Comparison of ENCODE assay signal across 8 cellular contexts in the genomic region with DNA sequence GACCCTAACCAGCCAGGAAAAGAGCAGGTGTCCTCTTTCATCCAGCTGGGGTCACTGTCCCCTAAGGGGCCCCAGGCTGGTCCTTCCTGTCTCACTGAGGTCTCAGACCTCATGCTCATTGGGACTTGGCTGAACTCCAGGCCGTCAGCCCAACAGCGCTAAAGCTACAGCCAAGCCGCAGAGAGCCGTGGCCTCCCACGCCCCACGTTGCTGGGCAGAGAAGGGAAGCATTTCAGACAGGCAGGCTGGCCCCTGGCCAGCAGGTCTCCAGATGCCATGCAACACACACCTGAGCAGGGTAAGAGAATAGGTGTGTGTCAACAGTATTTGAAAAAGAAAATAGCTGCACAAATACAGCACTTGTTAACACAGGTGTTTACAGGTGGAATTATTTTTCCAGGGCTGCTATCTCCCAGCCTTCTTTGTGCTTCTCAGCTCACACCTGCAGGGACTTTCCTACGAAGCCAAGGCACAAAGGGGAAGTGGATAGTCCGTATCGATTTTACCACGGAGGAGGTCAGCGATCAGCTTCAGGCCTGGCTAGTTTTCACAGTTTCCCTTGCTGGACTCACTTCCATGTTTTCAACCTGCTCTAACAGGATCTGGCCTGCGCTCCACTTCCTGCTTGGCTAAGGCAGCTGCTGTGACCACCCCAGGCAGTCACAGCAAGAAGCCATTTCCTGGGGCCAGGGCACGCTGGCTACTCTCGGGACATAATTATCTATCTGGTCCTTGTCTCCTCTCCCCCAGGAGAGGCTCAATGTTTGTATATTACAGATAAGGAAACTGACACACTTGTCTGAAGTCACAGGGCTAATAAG.
A peak's percentile ranks its signal among the peaks of the same experiment; 100 is the strongest.
DNase-seq lines count a peak whose midpoint lies in the region; ATAC-seq and TF ChIP-seq lines count a peak whose summit lies in the region.

No MANE protein-coding gene starts in this region.

- no peaks in the 10 kb centered on the region for H3K79me2 ChIP-seq in mammary epithelial cell (ENCODE audit: insufficient read depth, low read length)

- no peak overlapping the region for H2AFZ ChIP-seq in mammary epithelial cell (ENCODE audit: low read depth, low read length)

- dilution Hi-C loops in mammary epithelial cell (cut with HindIII; ENCODE audit: low sequenced_read_pairs): no loop called here

- peak; percentile 76 for ATAC-seq in GM19397 (IDR thresholded peaks at IDR 0.05; ENCODE audit: unreplicated experiment)
- peak; percentile 82 for ATAC-seq in HG03378 (IDR thresholded peaks at IDR 0.05; ENCODE audit: unreplicated experiment)
- ATAC-seq in right lobe of liver: peak; percentile 86 to 91 (median 88)
- ATAC-seq in upper lobe of right lung: peak; percentile 94
- no peak for ATAC-seq in activated T-cell treated with anti-CD3 and anti-CD28 coated beads, Interleukin-2, amount 50 U/mL, for 4 hours

- peak; percentile 53 to 62 for TF ChIP-seq CTCF in Caco-2 (IDR thresholded peaks at IDR 0.05; ENCODE audit: insufficient read depth in 1 of 2, low read depth in 1 of 2, low read length in 1 of 2, severe bottlenecking in 1 of 2, unreplicated experiment in 1 of 2)
- TF ChIP-seq CTCF in mammary epithelial cell (conservative IDR thresholded peaks at IDR 0.05 in 1 of 2, IDR thresholded peaks at IDR 0.05 in 1 of 2; ENCODE audit: extremely low read depth in 1 of 2, insufficient read depth in 1 of 2, low read depth in 1 of 2, low read length in 2 of 2): peak in 1 of 2 donors; percentile 4
- peak; percentile 36 to 51 (median 38) for TF ChIP-seq CTCF in right lobe of liver (IDR thresholded peaks at IDR 0.05)
- peak; percentile 31 for TF ChIP-seq CTCF in upper lobe of right lung (IDR thresholded peaks at IDR 0.05)

- H3K27ac ChIP-seq in mammary epithelial cell (ENCODE audit: insufficient read depth, low read depth, low read length) (no peak overlapping the region), right lobe of liver (peak overlapping the region; percentile 5 to 46 (median 14)), upper lobe of right lung (peak overlapping the region; percentile 37)

- no peak for TF ChIP-seq POLR2A in right lobe of liver (IDR thresholded peaks at IDR 0.05)

- peak overlapping the region; percentile 62 for H3K27ac Mint-ChIP-seq in Caco-2 (ENCODE audit: unreplicated experiment)

- in situ Hi-C loops in mammary epithelial cell (cut with MboI; ENCODE audit: low sequenced_read_pairs in 2 of 2): no loop called here

- BruUV-seq in Caco-2 (replicated peaks; lab: Mats Ljungman, UMichigan): no TSS peak
- no TSS peak for BruUV-seq in mammary epithelial cell (replicated peaks; lab: Mats Ljungman, UMichigan)

- intact Hi-C loops in Caco-2 (cut with micrococcal nuclease; ENCODE audit: unreplicated experiment): loop anchor here (1.0 kb wide), 3 partner anchors 102 to 236 kb away; no protein-coding TSS in a partner anchor
- intact Hi-C loops in mammary epithelial cell (cut with micrococcal nuclease): no loop called here
- intact Hi-C loops in right lobe of liver (cut with DNase I): no loop called here
- intact Hi-C loops in upper lobe of right lung (cut with DNase I): no loop called here

- no peak overlapping the region for H3K4me3 Mint-ChIP-seq in Caco-2 (ENCODE audit: unreplicated experiment)
- H3K4me3 Mint-ChIP-seq in activated T-cell treated with anti-CD3 and anti-CD28 coated beads, Interleukin-2, amount 50 U/mL, for 4 hours: no peak overlapping the region

- 7% methylated on average over 11 of the region's 14 CpGs for WGBS in mammary epithelial cell (ENCODE audit: low coverage, missing lambda C conversion rate)
- 26% methylated on average over 8 of the region's 14 CpGs for WGBS in right lobe of liver (ENCODE audit: insufficient coverage, low coverage, low lambda C conversion rate, missing lambda C conversion rate)

- H3K4me3 ChIP-seq in Caco-2 (ENCODE audit: low read depth, low read length) (no peak overlapping the region), mammary epithelial cell (replicated peaks in 1 of 3; ENCODE audit: insufficient read depth in 1 of 3, low read depth in 2 of 3, low read length in 3 of 3) (no peak overlapping the region), right lobe of liver (no peak overlapping the region), upper lobe of right lung (no peak overlapping the region)

- H3K36me3 Mint-ChIP-seq in Caco-2 (ENCODE audit: insufficient read depth, unreplicated experiment): peaks cover 5% of the 10 kb centered on the region
- no peaks in the 10 kb centered on the region for H3K36me3 Mint-ChIP-seq in activated T-cell treated with anti-CD3 and anti-CD28 coated beads, Interleukin-2, amount 50 U/mL, for 4 hours (ENCODE audit: insufficient read depth)

- H3K36me3 ChIP-seq in Caco-2 (ENCODE audit: control insufficient read depth, insufficient read depth, low read length) (no peaks in the 10 kb centered on the region), mammary epithelial cell (ENCODE audit: insufficient read depth, low read length) (no peaks in the 10 kb centered on the region), right lobe of liver (no peaks in the 10 kb centered on the region), upper lobe of right lung (no peaks in the 10 kb centered on the region)

- no peak overlapping the region for H3K4me2 ChIP-seq in mammary epithelial cell (ENCODE audit: insufficient read depth, low read depth, low read length)

- no peak overlapping the region for H3K9ac ChIP-seq in mammary epithelial cell (ENCODE audit: insufficient read depth, low read length)

- peaks cover 3% of the 10 kb centered on the region for H3K9me3 Mint-ChIP-seq in Caco-2 (ENCODE audit: unreplicated experiment)
- no peaks in the 10 kb centered on the region for H3K9me3 Mint-ChIP-seq in activated T-cell treated with anti-CD3 and anti-CD28 coated beads, Interleukin-2, amount 50 U/mL, for 4 hours

- H3K27me3 ChIP-seq in Caco-2 (replicated peaks; ENCODE audit: control insufficient read depth, insufficient read depth, low read length): no peaks in the 10 kb centered on the region
- no peaks in the 10 kb centered on the region for H3K27me3 ChIP-seq in mammary epithelial cell (ENCODE audit: insufficient read depth, low read length)
- H3K27me3 ChIP-seq in right lobe of liver: no peaks in the 10 kb centered on the region
- no peaks in the 10 kb centered on the region for H3K27me3 ChIP-seq in upper lobe of right lung

- H4K20me1 ChIP-seq in mammary epithelial cell (ENCODE audit: insufficient read depth, low read length): no peaks in the 10 kb centered on the region

- CTCF ChIA-PET in Caco-2 (lab: Charles Lee) (interaction anchor here (0.6 to 1.4 kb wide), 6 partner anchors 46 to 159 kb away, joined by 4 to 11 read pairs (median 5); a partner anchor contains a TSS), mammary epithelial cell (lab: Charles Lee; ENCODE audit: low non-redundant PET) (no interaction called here)

- POLR2A ChIA-PET in Caco-2 (lab: Charles Lee): interaction anchor here (0.5 to 0.9 kb wide), 3 partner anchors 153 to 160 kb away, joined by 6 to 15 read pairs (median 6); a partner anchor contains a TSS

- H3K4me1 Mint-ChIP-seq in Caco-2 (ENCODE audit: low read depth, unreplicated experiment): peaks cover 18% of the 10 kb centered on the region
- H3K4me1 Mint-ChIP-seq in activated T-cell treated with anti-CD3 and anti-CD28 coated beads, Interleukin-2, amount 50 U/mL, for 4 hours (ENCODE audit: low read depth): peaks cover 39% of the 10 kb centered on the region

- DNase-seq in Caco-2 (peak; percentile 71 to 76), NCI-H526 treated with DMSO at 0.1 percent for 48 hours (lab: John Stamatoyannopoulos, UW) (peak; percentile 75), mammary epithelial cell (peak; percentile 6), right lobe of liver (peak; percentile 89 to 93 (median 91)), upper lobe of right lung (peak; percentile 96)
- DNase-seq in activated T-cell treated with anti-CD3 and anti-CD28 coated beads, Interleukin-2, amount 50 U/mL, for 4 hours: no peak

- H3K9me3 ChIP-seq in Caco-2 (no peaks in the 10 kb centered on the region), mammary epithelial cell (replicated peaks; ENCODE audit: insufficient read depth, low read length) (peaks cover 3% of the 10 kb centered on the region), right lobe of liver (no peaks in the 10 kb centered on the region), upper lobe of right lung (no peaks in the 10 kb centered on the region)

- peaks cover 15% of the 10 kb centered on the region for H3K4me1 ChIP-seq in Caco-2
- no peaks in the 10 kb centered on the region for H3K4me1 ChIP-seq in mammary epithelial cell (ENCODE audit: insufficient read depth, low read length)
- peaks cover 0 to 15% (median 7%) of the 10 kb centered on the region in 4 donors for H3K4me1 ChIP-seq in right lobe of liver
- H3K4me1 ChIP-seq in upper lobe of right lung: peaks cover 19% of the 10 kb centered on the region

- no peaks in the 10 kb centered on the region for H3K27me3 Mint-ChIP-seq in Caco-2 (ENCODE audit: insufficient read depth, unreplicated experiment)
- H3K27me3 Mint-ChIP-seq in activated T-cell treated with anti-CD3 and anti-CD28 coated beads, Interleukin-2, amount 50 U/mL, for 4 hours (ENCODE audit: low read depth): no peaks in the 10 kb centered on the region

Comparison
In these comparisons a context has a peak if more than half of its experiments do, and no peak if none do; other contexts are left out.
1. ATAC-seq: peak in GM19397 (single experiment), HG03378 (single experiment), right lobe of liver (4 of 4) and upper lobe of right lung (single experiment); none in activated T-cell treated with anti-CD3 and anti-CD28 coated beads, Interleukin-2, amount 50 U/mL, for 4 hours (0 of 2).